In the genomic region with DNA sequence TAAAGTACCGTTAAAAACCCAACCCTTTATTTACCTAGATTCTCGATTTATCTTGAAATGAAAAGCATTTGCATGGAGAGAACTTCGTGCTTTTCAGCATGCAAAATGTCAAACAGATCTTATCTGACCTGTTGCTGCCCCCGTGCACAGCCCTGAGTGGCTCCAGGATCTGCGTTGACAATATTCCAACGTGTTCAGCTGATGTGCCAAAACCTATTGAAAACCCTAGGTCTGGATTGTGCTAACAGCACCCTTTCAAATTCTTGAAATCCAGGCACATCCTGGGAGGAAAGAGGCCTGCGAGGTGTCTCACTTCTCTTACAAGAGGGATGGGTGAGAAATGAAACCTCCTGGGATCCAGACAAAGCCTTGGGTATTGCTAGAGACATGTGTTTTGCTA, we compare ENCODE assay signal across 13 cellular contexts.
A peak's percentile ranks its signal among the peaks of the same experiment; 100 is the strongest.
DNase-seq lines count a peak whose midpoint lies in the region; ATAC-seq and TF ChIP-seq lines count a peak whose summit lies in the region.
"Had no signal": no experiment of that assay in that cellular context is flagged by ENCODE, and none has a peak within 500 bp of the region (broad histone marks: within the 10 kb centered on the region; RNA-seq: fewer than 3 reads in every experiment).

No MANE protein-coding gene starts in this region.

- no peak overlapping the region for H4K5ac ChIP-seq in IMR-90 (ENCODE audit: low read depth, low read length)

- TF ChIP-seq CTCF in IMR-90 (conservative IDR thresholded peaks at IDR 0.05; ENCODE audit: low read depth, low read length) (no peak), esophagus muscularis mucosa (IDR thresholded peaks at IDR 0.05) (no peak), sigmoid colon (IDR thresholded peaks at IDR 0.05) (no peak)

- no peaks in the 10 kb centered on the region for H3K9me3 Mint-ChIP-seq in activated CD4-positive, alpha-beta T cell treated with anti-CD3 and anti-CD28 coated beads for 36 hours (ENCODE audit: low read depth)
- H3K9me3 Mint-ChIP-seq: CD4-positive, alpha-beta T cell had no signal

- dilution Hi-C loops in IMR-90 (cut with HindIII; ENCODE audit: low sequenced_read_pairs, unreplicated experiment): no loop called here

- H3K27me3 Mint-ChIP-seq in activated CD4-positive, alpha-beta T cell treated with anti-CD3 and anti-CD28 coated beads for 36 hours: no peaks in the 10 kb centered on the region

- no peak overlapping the region for H3K4ac ChIP-seq in IMR-90 (ENCODE audit: low read depth, low read length)

- no peaks in the 10 kb centered on the region for H3K9me3 ChIP-seq in IMR-90 (ENCODE audit: control insufficient read depth, insufficient read depth, low read length)
- no peaks in the 10 kb centered on the region for H3K9me3 ChIP-seq in esophagus muscularis mucosa
- no peaks in the 10 kb centered on the region for H3K9me3 ChIP-seq in sigmoid colon

- no peak overlapping the region for H2AFZ ChIP-seq in IMR-90 (replicated peaks; ENCODE audit: low read length, poor library complexity)

- no peaks in the 10 kb centered on the region for H3K36me3 Mint-ChIP-seq in activated CD4-positive, alpha-beta T cell treated with anti-CD3 and anti-CD28 coated beads for 36 hours (ENCODE audit: low read depth)

- no peaks in the 10 kb centered on the region for H3K36me3 ChIP-seq in IMR-90 (ENCODE audit: control insufficient read depth, insufficient read depth, low read length)
- H3K36me3 ChIP-seq in esophagus muscularis mucosa: no peaks in the 10 kb centered on the region
- no peaks in the 10 kb centered on the region for H3K36me3 ChIP-seq in sigmoid colon

- BruUV-seq in IMR-90 (replicated peaks; lab: Mats Ljungman, UMichigan): no TSS peak

- H3K4me1 Mint-ChIP-seq in activated CD4-positive, alpha-beta T cell treated with anti-CD3 and anti-CD28 coated beads for 36 hours: no peaks in the 10 kb centered on the region
- H3K4me1 Mint-ChIP-seq: B cell had no signal

- H4K8ac ChIP-seq in IMR-90 (ENCODE audit: low read depth in 2 of 2, low read length in 2 of 2): no peak overlapping the region

- H2BK120ac ChIP-seq in IMR-90 (ENCODE audit: low read depth, low read length): no peak overlapping the region

- H4K20me1 ChIP-seq in IMR-90 (ENCODE audit: insufficient read depth, low read length): no peaks in the 10 kb centered on the region

- TF ChIP-seq RAD21 in IMR-90 (IDR thresholded peaks at IDR 0.05; ENCODE audit: low read length): no peak

- POLR2A ChIA-PET in IMR-90 (lab: Charles Lee; ENCODE audit: unreplicated experiment): no interaction called here
- POLR2A ChIA-PET in activated CD4-positive, alpha-beta T cell treated with anti-CD3 and anti-CD28 coated beads for 36 hours (lab: Charles Lee): no interaction called here

- no peak for ATAC-seq in IMR-90 (ENCODE audit: low read depth)
- peak; percentile 74 for ATAC-seq in left ventricle myocardium superior
- no peak for ATAC-seq in activated CD4-positive, alpha-beta T cell treated with anti-CD3 and anti-CD28 coated beads for 36 hours
- ATAC-seq: HCT116 had no signal

- TF ChIP-seq EP300 in esophagus muscularis mucosa (IDR thresholded peaks at IDR 0.05) (no peak), sigmoid colon (IDR thresholded peaks at IDR 0.05) (no peak)

- H2AK5ac ChIP-seq in IMR-90 (ENCODE audit: low read depth, low read length): no peak overlapping the region

- H3K79me1 ChIP-seq in IMR-90 (ENCODE audit: low read depth in 1 of 2, low read length in 2 of 2): no peaks in the 10 kb centered on the region

- H3K4me2 ChIP-seq in IMR-90 (ENCODE audit: low read depth, low read length): no peak overlapping the region

- CTCF ChIA-PET in IMR-90 (lab: Yijun Ruan, JAX): no interaction called here
- CTCF ChIA-PET in activated CD4-positive, alpha-beta T cell treated with anti-CD3 and anti-CD28 coated beads for 36 hours (lab: Charles Lee): no interaction called here

- no peak overlapping the region for H4K91ac ChIP-seq in IMR-90 (ENCODE audit: insufficient read depth, low read depth, low read length)

- TF ChIP-seq POLR2A in IMR-90 (IDR thresholded peaks at IDR 0.05; ENCODE audit: low read depth, low read length) (no peak), esophagus muscularis mucosa (IDR thresholded peaks at IDR 0.05; ENCODE audit: low read depth) (no peak), sigmoid colon (IDR thresholded peaks at IDR 0.05) (no peak)

- no peak overlapping the region for H2BK15ac ChIP-seq in IMR-90 (ENCODE audit: low read depth, low read length)

- H3K14ac ChIP-seq in IMR-90 (replicated peaks; ENCODE audit: low read depth, low read length): peak overlapping the region; percentile 35; the same call in 1 of the 2 replicates

- no peak overlapping the region for H3K27ac Mint-ChIP-seq in activated CD4-positive, alpha-beta T cell treated with anti-CD3 and anti-CD28 coated beads for 36 hours
- H3K27ac Mint-ChIP-seq: B cell; CD4-positive, alpha-beta T cell had no signal

- no peak overlapping the region for H2AK9ac ChIP-seq in IMR-90 (replicated peaks; ENCODE audit: low read depth, low read length, poor library complexity)

- no peak overlapping the region for H3K27ac ChIP-seq in IMR-90 (ENCODE audit: insufficient read depth, low read length)
- peak overlapping the region; percentile 60 to 67 (median 66) for H3K27ac ChIP-seq in esophagus muscularis mucosa (replicated peaks in 1 of 4)
- peak overlapping the region; percentile 54 to 74 (median 64) for H3K27ac ChIP-seq in sigmoid colon

- no peak overlapping the region for H3K4me3 Mint-ChIP-seq in activated CD4-positive, alpha-beta T cell treated with anti-CD3 and anti-CD28 coated beads for 36 hours
- H3K4me3 Mint-ChIP-seq: B cell; CD4-positive, alpha-beta T cell had no signal

- H3K9me1 ChIP-seq in IMR-90 (ENCODE audit: insufficient read depth, low read length): no peaks in the 10 kb centered on the region

- DNase-seq in IMR-90 (no peak), esophagus muscularis mucosa (ENCODE audit: extremely low spot score) (no peak), left ventricle myocardium superior (no peak), sigmoid colon (no peak), NCI-H69 (lab: John Stamatoyannopoulos, UW) (no peak), OCI-M1 (lab: John Stamatoyannopoulos, UW) (no peak)
- no peak for DNase-seq in activated CD4-positive, alpha-beta T cell treated with anti-CD3 and anti-CD28 coated beads for 36 hours
- DNase-seq: C1 segment of cervical spinal cord; Calu3; CD4-positive, alpha-beta T cell; DMS 273 treated with DMSO at 0.1 percent for 48 hours had no signal

- intact Hi-C loops in IMR-90 (cut with micrococcal nuclease) (no loop called here), esophagus muscularis mucosa (cut with DNase I) (loop anchor here (10.0 kb wide), 3 partner anchors 162 to 752 kb away; no protein-coding TSS in a partner anchor), left ventricle myocardium superior (cut with micrococcal nuclease) (loop anchor here (10.0 kb wide), 1 partner anchor 412 kb away; a partner anchor contains a TSS), sigmoid colon (cut with DNase I) (loop anchor here (10.0 kb wide), 2 partner anchors 162 to 212 kb away; no protein-coding TSS in a partner anchor)
- intact Hi-C loops in activated CD4-positive, alpha-beta T cell treated with anti-CD3 and anti-CD28 coated beads for 36 hours (cut with DNase I, micrococcal nuclease): no loop called here

- no peak overlapping the region for H2BK5ac ChIP-seq in IMR-90 (ENCODE audit: low read depth, low read length, poor library complexity, severe bottlenecking)

- in situ Hi-C loops in IMR-90 (cut with MboI; ENCODE audit: low sequenced_read_pairs): loop anchor here (5.0 to 10.0 kb wide), 3 partner anchors 292 to 750 kb away; no protein-coding TSS in a partner anchor

- WGBS in IMR-90 (ENCODE audit: extremely low coverage in 2 of 2, insufficient read length in 1 of 2), 2 experiments: 17% methylated on average over 5 of the region's 7 CpGs; no CpG with 5 or more reads in 1 of the 2 experiments
- WGBS in esophagus muscularis mucosa: 29% methylated on average over 7 of the region's 7 CpGs
- 68 to 76% methylated on average over 7 of the region's 7 CpGs for WGBS in sigmoid colon, 2 donors

- H3K27me3 ChIP-seq in IMR-90 (ENCODE audit: control insufficient read depth, insufficient read depth, low read length) (peaks cover 2% of the 10 kb centered on the region; the same call in 1 of the 2 replicates), esophagus muscularis mucosa (no peaks in the 10 kb centered on the region), sigmoid colon (no peaks in the 10 kb centered on the region)

- no peak overlapping the region for H3K56ac ChIP-seq in IMR-90 (ENCODE audit: extremely low read depth, insufficient read depth, low read length)

- H3K4me1 ChIP-seq in IMR-90 (ENCODE audit: control insufficient read depth, insufficient read depth, low read length) (peaks cover 7% of the 10 kb centered on the region), esophagus muscularis mucosa (peaks cover 0 to 47% (median 41%) of the 10 kb centered on the region in 4 donors), sigmoid colon (peaks cover 0 to 40% (median 33%) of the 10 kb centered on the region in 4 donors)

- H2BK20ac ChIP-seq in IMR-90 (ENCODE audit: low read depth, low read length): no peak overlapping the region

- H3K23ac ChIP-seq in IMR-90 (ENCODE audit: low read depth, low read length): no peak overlapping the region

- H3K18ac ChIP-seq in IMR-90 (ENCODE audit: low read depth, low read length): no peak overlapping the region

- no peak overlapping the region for H3K9ac ChIP-seq in IMR-90 (ENCODE audit: low read depth, low read length)

- no peak overlapping the region for H3K4me3 ChIP-seq in IMR-90 (ENCODE audit: insufficient read depth, low read depth, low read length)
- H3K4me3 ChIP-seq in esophagus muscularis mucosa: no peak overlapping the region
- H3K4me3 ChIP-seq in sigmoid colon: no peak overlapping the region

TF ChIP-seq in IMR-90, 13 proteins besides CTCF, POLR2A, EP300 and RAD21 (continues in another document):
- TF ChIP-seq MAZ (IDR thresholded peaks at IDR 0.05; ENCODE audit: borderline replicate concordance, low read depth, low read length) (no peak), FOS (IDR thresholded peaks at IDR 0.05; ENCODE audit: low read depth, low read length) (no peak), BHLHE40 (IDR thresholded peaks at IDR 0.05; ENCODE audit: low read depth, low read length) (no peak), SMC3 (IDR thresholded peaks at IDR 0.05; ENCODE audit: low read depth, low read length) (no peak), MAFK (IDR thresholded peaks at IDR 0.05; ENCODE audit: low read depth, low read length) (no peak), NFE2L2 (IDR thresholded peaks at IDR 0.05; ENCODE audit: low read depth, low read length) (no peak)
- TF ChIP-seq, protein P1, sequence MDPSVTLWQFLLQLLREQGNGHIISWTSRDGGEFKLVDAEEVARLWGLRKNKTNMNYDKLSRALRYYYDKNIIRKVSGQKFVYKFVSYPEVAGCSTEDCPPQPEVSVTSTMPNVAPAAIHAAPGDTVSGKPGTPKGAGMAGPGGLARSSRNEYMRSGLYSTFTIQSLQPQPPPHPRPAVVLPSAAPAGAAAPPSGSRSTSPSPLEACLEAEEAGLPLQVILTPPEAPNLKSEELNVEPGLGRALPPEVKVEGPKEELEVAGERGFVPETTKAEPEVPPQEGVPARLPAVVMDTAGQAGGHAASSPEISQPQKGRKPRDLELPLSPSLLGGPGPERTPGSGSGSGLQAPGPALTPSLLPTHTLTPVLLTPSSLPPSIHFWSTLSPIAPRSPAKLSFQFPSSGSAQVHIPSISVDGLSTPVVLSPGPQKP (IDR thresholded peaks at IDR 0.05; ENCODE audit: borderline replicate concordance, low read depth, low read length): no peak

Comparison
In these comparisons a context has a peak if more than half of its experiments do, and no peak if none do; other contexts are left out.
1. intact Hi-C loops: an anchor here in esophagus muscularis mucosa (10.0 kb wide), left ventricle myocardium superior (10.0 kb wide) and sigmoid colon (10.0 kb wide); none called in IMR-90 and activated CD4-positive, alpha-beta T cell treated with anti-CD3 and anti-CD28 coated beads for 36 hours.